Comparison of ENCODE assay signal across 8 cellular contexts in genomic region chrX:123830309-123830708, GRCh38. TPM values are rescaled to one million over a fixed set of nuclear protein-coding genes. Genes with fewer than 3 reads are reported as not detected.
A peak's percentile ranks its signal among the peaks of the same experiment; 100 is the strongest.
DNase-seq lines count a peak whose midpoint lies in the region; ATAC-seq and TF ChIP-seq lines count a peak whose summit lies in the region.

No MANE protein-coding gene starts in this region.

- peak overlapping the region in 2 of 3 donors; percentile 4 to 83 for H3K27ac Mint-ChIP-seq in IgD-negative memory B cell

- no peaks in the 10 kb centered on the region for H3K27me3 Mint-ChIP-seq in IgD-negative memory B cell

- H3K4me1 Mint-ChIP-seq in IgD-negative memory B cell = peaks cover 0 to 9% (median 9%) of the 10 kb centered on the region in 3 donors

- H3K9me3 Mint-ChIP-seq in IgD-negative memory B cell = no peaks in the 10 kb centered on the region

- ATAC-seq in GM21786 (IDR thresholded peaks at IDR 0.05; ENCODE audit: unreplicated experiment) = peak; percentile 88
- no peak for ATAC-seq in GM19397 (IDR thresholded peaks at IDR 0.05; ENCODE audit: unreplicated experiment)

- TF ChIP-seq CTCF in cardiac fibroblast (IDR thresholded peaks at IDR 0.05; ENCODE audit: low read depth, low read length) = no peak

- DNase-seq in activated T-cell treated with anti-CD3 and anti-CD28 coated beads, Interleukin-2, amount 50 U/mL, for 48 hours = peak; percentile 27 to 32
- no peak for DNase-seq in activated T-cell treated with anti-CD3 and anti-CD28 coated beads for 4 hours
- DNase-seq in cardiac fibroblast (ENCODE audit: low read depth in 2 of 2) = peak; percentile 49 to 51
- no peak for DNase-seq in middle frontal gyrus (ENCODE audit: extremely low spot score, low spot score)
- DNase-seq in islet precursor cell = no peak

- H3K36me3 Mint-ChIP-seq in IgD-negative memory B cell = peaks cover 3% of the 10 kb centered on the region

- no peak overlapping the region for H3K4me3 ChIP-seq in cardiac fibroblast (replicated peaks in 1 of 2; ENCODE audit: low read depth in 2 of 2, low read length in 2 of 2)

- peak overlapping the region in 3 of 4 donors; percentile 69 to 89 (median 88) for H3K4me3 Mint-ChIP-seq in IgD-negative memory B cell

RNA-seq across cellular contexts. Expression of gene XIAP, which starts 29.5 kb away (rescaled TPM):
- 10.9 TPM for polyA plus RNA-seq in IgD-negative memory B cell

Comparison
In these comparisons a context has a peak if more than half of its experiments do, and no peak if none do; other contexts are left out.
1. DNase-seq: peak in activated T-cell treated with anti-CD3 and anti-CD28 coated beads, Interleukin-2, amount 50 U/mL, for 48 hours (2 of 2) and cardiac fibroblast (2 of 2); none in activated T-cell treated with anti-CD3 and anti-CD28 coated beads for 4 hours (single experiment), middle frontal gyrus (single experiment) and islet precursor cell (single experiment).